In the genomic region with DNA sequence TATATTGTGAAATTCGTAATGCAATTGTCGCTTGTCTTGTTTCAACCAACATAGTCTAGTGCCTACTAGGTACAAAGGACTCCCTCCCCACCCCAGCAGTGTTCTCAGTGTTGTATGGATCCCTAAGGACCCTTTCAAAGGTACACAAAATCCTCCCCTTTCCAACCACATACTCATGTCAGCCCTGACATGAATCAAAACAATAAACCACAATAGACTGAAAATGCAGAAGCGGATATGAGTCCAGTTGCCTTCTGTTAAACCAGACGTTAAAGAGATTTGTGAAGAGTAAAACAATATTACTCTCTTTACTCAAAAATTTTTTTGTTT, we compare ENCODE assay signal across 12 cellular contexts.
DNase-seq lines count a peak whose midpoint lies in the region; ATAC-seq and TF ChIP-seq lines count a peak whose summit lies in the region.
"Had no signal": no experiment of that assay in that cellular context is flagged by ENCODE, and none has a peak within 500 bp of the region (broad histone marks: within the 10 kb centered on the region; RNA-seq: fewer than 3 reads in every experiment).

No MANE protein-coding gene starts in this region.

- H3K4me1 Mint-ChIP-seq in activated CD8-positive, alpha-beta T cell treated with anti-CD3 and anti-CD28 coated beads for 36 hours (ENCODE audit: low read depth): peaks cover 8% of the 10 kb centered on the region
- peaks cover 7% of the 10 kb centered on the region for H3K4me1 Mint-ChIP-seq in activated CD8-positive, alpha-beta T cell treated with anti-CD3 and anti-CD28 coated beads, Interleukin-2, amount 10 ng/mL, durations not matched to agents 7 days and 5 days (ENCODE audit: low read depth)
- H3K4me1 Mint-ChIP-seq in stimulated activated naive B cell treated with anti-CD40 and anti-IgM and Interleukin-4, amounts not matched to agents 10 μg/mL and 1 μg/mL and 100 μg/mL, for 72 hours: peaks cover 44 to 67% of the 10 kb centered on the region in 2 donors

- no peaks in the 10 kb centered on the region for H3K9me3 Mint-ChIP-seq in activated CD8-positive, alpha-beta T cell treated with anti-CD3 and anti-CD28 coated beads for 36 hours
- no peaks in the 10 kb centered on the region for H3K9me3 Mint-ChIP-seq in activated CD8-positive, alpha-beta T cell treated with anti-CD3 and anti-CD28 coated beads, Interleukin-2, amount 10 ng/mL, durations not matched to agents 7 days and 5 days (ENCODE audit: insufficient read depth)
- peaks cover 0 to 3% of the 10 kb centered on the region in 2 donors for H3K9me3 Mint-ChIP-seq in stimulated activated naive B cell treated with anti-CD40 and anti-IgM and Interleukin-4, amounts not matched to agents 10 μg/mL and 1 μg/mL and 100 μg/mL, for 72 hours
- H3K9me3 Mint-ChIP-seq: WTC11 had no signal

- H3K4me3 Mint-ChIP-seq in activated CD8-positive, alpha-beta T cell treated with anti-CD3 and anti-CD28 coated beads for 36 hours: no peak overlapping the region
- no peak overlapping the region for H3K4me3 Mint-ChIP-seq in activated CD8-positive, alpha-beta T cell treated with anti-CD3 and anti-CD28 coated beads, Interleukin-2, amount 10 ng/mL, durations not matched to agents 7 days and 5 days
- peak overlapping the region in 1 of 2 donors; percentile 41 for H3K4me3 Mint-ChIP-seq in stimulated activated naive B cell treated with anti-CD40 and anti-IgM and Interleukin-4, amounts not matched to agents 10 μg/mL and 1 μg/mL and 100 μg/mL, for 72 hours
- H3K4me3 Mint-ChIP-seq: WTC11 had no signal

- POLR2A ChIA-PET in activated CD8-positive, alpha-beta T cell treated with anti-CD3 and anti-CD28 coated beads for 36 hours (lab: Charles Lee): no interaction called here
- POLR2A ChIA-PET in activated CD8-positive, alpha-beta T cell treated with anti-CD3 and anti-CD28 coated beads, Interleukin-2, amount 10 ng/mL, durations not matched to agents 7 days and 5 days (lab: Charles Lee): no interaction called here

- TF ChIP-seq CTCF in activated CD8-positive, alpha-beta T cell treated with anti-CD3 and anti-CD28 coated beads for 36 hours (IDR thresholded peaks at IDR 0.05): no peak

- H3K27ac Mint-ChIP-seq in activated CD8-positive, alpha-beta T cell treated with anti-CD3 and anti-CD28 coated beads for 36 hours: no peak overlapping the region
- no peak overlapping the region for H3K27ac Mint-ChIP-seq in activated CD8-positive, alpha-beta T cell treated with anti-CD3 and anti-CD28 coated beads, Interleukin-2, amount 10 ng/mL, durations not matched to agents 7 days and 5 days
- peak overlapping the region; percentile 49 for H3K27ac Mint-ChIP-seq in stimulated activated naive B cell treated with anti-CD40 and anti-IgM and Interleukin-4, amounts not matched to agents 10 μg/mL and 1 μg/mL and 100 μg/mL, for 72 hours
- H3K27ac Mint-ChIP-seq: WTC11 had no signal

- no peaks in the 10 kb centered on the region for H3K27me3 Mint-ChIP-seq in activated CD8-positive, alpha-beta T cell treated with anti-CD3 and anti-CD28 coated beads for 36 hours
- no peaks in the 10 kb centered on the region for H3K27me3 Mint-ChIP-seq in activated CD8-positive, alpha-beta T cell treated with anti-CD3 and anti-CD28 coated beads, Interleukin-2, amount 10 ng/mL, durations not matched to agents 7 days and 5 days (ENCODE audit: low read depth)
- no peaks in the 10 kb centered on the region for H3K27me3 Mint-ChIP-seq in stimulated activated naive B cell treated with anti-CD40 and anti-IgM and Interleukin-4, amounts not matched to agents 10 μg/mL and 1 μg/mL and 100 μg/mL, for 72 hours

- peak; percentile 5 for DNase-seq in activated CD8-positive, alpha-beta T cell treated with anti-CD3 and anti-CD28 coated beads for 36 hours
- no peak for DNase-seq in activated CD8-positive, alpha-beta T cell treated with anti-CD3 and anti-CD28 coated beads, Interleukin-2, amount 10 ng/mL, durations not matched to agents 7 days and 5 days
- peak; percentile 62 for DNase-seq in stimulated activated naive B cell treated with anti-CD40 and anti-IgM and Interleukin-4, amounts not matched to agents 10 μg/mL and 1 μg/mL and 100 μg/mL, for 72 hours
- no peak for DNase-seq in occipital lobe (lab: John Stamatoyannopoulos, UW)
- no peak for DNase-seq in cardiac septum (ENCODE audit: low spot score)
- no peak for DNase-seq in DMS114 treated with DMSO at 0.1 percent for 48 hours (lab: John Stamatoyannopoulos, UW; ENCODE audit: unreplicated experiment)
- DNase-seq: NCI-H146; stimulated activated CD4-positive, alpha-beta T cell treated with anti-CD3 and anti-CD28 coated beads, Interleukin-4, amount 100 ng/mL, for 1 hour; upper lobe of right lung had no signal

- intact Hi-C loops in activated CD8-positive, alpha-beta T cell treated with anti-CD3 and anti-CD28 coated beads for 36 hours (cut with micrococcal nuclease): no loop called here
- intact Hi-C loops in cardiac septum (cut with DNase I): no loop called here

- CTCF ChIA-PET in activated CD8-positive, alpha-beta T cell treated with anti-CD3 and anti-CD28 coated beads for 36 hours (lab: Charles Lee): no interaction called here
- CTCF ChIA-PET in activated CD8-positive, alpha-beta T cell treated with anti-CD3 and anti-CD28 coated beads, Interleukin-2, amount 10 ng/mL, durations not matched to agents 7 days and 5 days (lab: Charles Lee): no interaction called here

- ATAC-seq in activated CD8-positive, alpha-beta T cell treated with anti-CD3 and anti-CD28 coated beads for 36 hours: peak; percentile 77
- no peak for ATAC-seq in activated CD8-positive, alpha-beta T cell treated with anti-CD3 and anti-CD28 coated beads, Interleukin-2, amount 10 ng/mL, durations not matched to agents 7 days and 5 days
- ATAC-seq in GM21825 (IDR thresholded peaks at IDR 0.05; ENCODE audit: unreplicated experiment) (peak; percentile 92), HG03354 (IDR thresholded peaks at IDR 0.05; ENCODE audit: poor library complexity, severe bottlenecking, unreplicated experiment) (peak; percentile 99)
- peak; percentile 98 to 99 for ATAC-seq in stimulated activated naive B cell treated with anti-CD40 and anti-IgM and Interleukin-4, amounts not matched to agents 10 μg/mL and 1 μg/mL and 100 μg/mL, for 72 hours (replicated peaks)
- ATAC-seq: upper lobe of right lung had no signal

- H3K36me3 Mint-ChIP-seq in activated CD8-positive, alpha-beta T cell treated with anti-CD3 and anti-CD28 coated beads for 36 hours (ENCODE audit: low read depth): no peaks in the 10 kb centered on the region
- no peaks in the 10 kb centered on the region for H3K36me3 Mint-ChIP-seq in activated CD8-positive, alpha-beta T cell treated with anti-CD3 and anti-CD28 coated beads, Interleukin-2, amount 10 ng/mL, durations not matched to agents 7 days and 5 days (ENCODE audit: low read depth)
- peaks cover 6 to 17% of the 10 kb centered on the region in 2 donors for H3K36me3 Mint-ChIP-seq in stimulated activated naive B cell treated with anti-CD40 and anti-IgM and Interleukin-4, amounts not matched to agents 10 μg/mL and 1 μg/mL and 100 μg/mL, for 72 hours
- H3K36me3 Mint-ChIP-seq: WTC11 had no signal

Comparison
In these comparisons a context has a peak if more than half of its experiments do, and no peak if none do; other contexts are left out.
1. DNase-seq: peak in activated CD8-positive, alpha-beta T cell treated with anti-CD3 and anti-CD28 coated beads for 36 hours (single experiment) and stimulated activated naive B cell treated with anti-CD40 and anti-IgM and Interleukin-4, amounts not matched to agents 10 μg/mL and 1 μg/mL and 100 μg/mL, for 72 hours (single experiment); none in activated CD8-positive, alpha-beta T cell treated with anti-CD3 and anti-CD28 coated beads, Interleukin-2, amount 10 ng/mL, durations not matched to agents 7 days and 5 days (single experiment), occipital lobe (single experiment), cardiac septum (single experiment) and DMS114 treated with DMSO at 0.1 percent for 48 hours (single experiment).